Comparison of ENCODE assay signal across 6 cellular contexts in genomic region chr15:90228960-90229359, GRCh38. TPM values are rescaled to one million over a fixed set of nuclear protein-coding genes. Genes with fewer than 3 reads are reported as not detected.
DNase-seq lines count a peak whose midpoint lies in the region; ATAC-seq and TF ChIP-seq lines count a peak whose summit lies in the region.
"Had no signal": no experiment of that assay in that cellular context is flagged by ENCODE, and none has a peak within 500 bp of the region (broad histone marks: within the 10 kb centered on the region; RNA-seq: fewer than 3 reads in every experiment).

No MANE protein-coding gene starts in this region.

- no peak for TF ChIP-seq CTCF in activated CD8-positive, alpha-beta T cell treated with anti-CD3 and anti-CD28 coated beads for 36 hours (IDR thresholded peaks at IDR 0.05)

- intact Hi-C loops in activated CD8-positive, alpha-beta T cell treated with anti-CD3 and anti-CD28 coated beads for 36 hours (cut with micrococcal nuclease): no loop called here

- DNase-seq in activated CD8-positive, alpha-beta T cell treated with anti-CD3 and anti-CD28 coated beads for 36 hours: no peak
- DNase-seq: activated gamma-delta T cell, DMS53, gastrocnemius medialis, retina had no signal

- H3K27me3 Mint-ChIP-seq in activated CD8-positive, alpha-beta T cell treated with anti-CD3 and anti-CD28 coated beads for 36 hours: no peaks in the 10 kb centered on the region

- no peaks in the 10 kb centered on the region for H3K9me3 Mint-ChIP-seq in activated CD8-positive, alpha-beta T cell treated with anti-CD3 and anti-CD28 coated beads for 36 hours

- CTCF ChIA-PET in activated CD8-positive, alpha-beta T cell treated with anti-CD3 and anti-CD28 coated beads for 36 hours (lab: Charles Lee): interaction anchor here (0.9 kb wide), 1 partner anchor 14 kb away, joined by 3 read pairs; no protein-coding TSS in a partner anchor

- peaks cover 35% of the 10 kb centered on the region for H3K36me3 Mint-ChIP-seq in activated CD8-positive, alpha-beta T cell treated with anti-CD3 and anti-CD28 coated beads for 36 hours (ENCODE audit: low read depth)

- POLR2A ChIA-PET in activated CD8-positive, alpha-beta T cell treated with anti-CD3 and anti-CD28 coated beads for 36 hours (lab: Charles Lee): no interaction called here

- no peak overlapping the region for H3K4me3 Mint-ChIP-seq in activated CD8-positive, alpha-beta T cell treated with anti-CD3 and anti-CD28 coated beads for 36 hours

- H3K27ac Mint-ChIP-seq in activated CD8-positive, alpha-beta T cell treated with anti-CD3 and anti-CD28 coated beads for 36 hours: peak overlapping the region; percentile 94

- ATAC-seq in activated CD8-positive, alpha-beta T cell treated with anti-CD3 and anti-CD28 coated beads for 36 hours: no peak
- ATAC-seq in activated CD4-positive, CD25-positive, alpha-beta regulatory T cell treated with anti-CD3 and anti-CD28 coated beads, Interleukin-2, amount 50 U/mL, for 24 hours: no peak
- ATAC-seq: gastrocnemius medialis had no signal

- peaks cover 37% of the 10 kb centered on the region for H3K4me1 Mint-ChIP-seq in activated CD8-positive, alpha-beta T cell treated with anti-CD3 and anti-CD28 coated beads for 36 hours (ENCODE audit: low read depth)

RNA-seq across cellular contexts. Expression of gene CIB1, which starts 4.8 kb away (rescaled TPM):
- total RNA-seq in activated CD8-positive, alpha-beta T cell treated with anti-CD3 and anti-CD28 coated beads for 36 hours: 100 to 1,000 TPM; 151 to 154 TPM

RNA-seq across cellular contexts. Expression of gene GDPGP1, which starts 5.0 kb away (rescaled TPM):
- 1 to 10 TPM; 5.2 to 6.4 TPM for total RNA-seq in activated CD8-positive, alpha-beta T cell treated with anti-CD3 and anti-CD28 coated beads for 36 hours

RNA-seq across cellular contexts. Expression of gene TTLL13, which starts 20.4 kb away (rescaled TPM):
- total RNA-seq in activated CD8-positive, alpha-beta T cell treated with anti-CD3 and anti-CD28 coated beads for 36 hours: 1 to 10 TPM in 1 of 2 experiments, under 1 TPM in 1; 0.20 to 1.1 TPM
- total RNA-seq: gastrocnemius medialis had no signal

RNA-seq across cellular contexts. Expression of gene SEMA4B, which starts 27.8 kb away (rescaled TPM):
- total RNA-seq in activated CD8-positive, alpha-beta T cell treated with anti-CD3 and anti-CD28 coated beads for 36 hours: 1 to 10 TPM; 5.3 to 6.2 TPM

RNA-seq across cellular contexts. Expression of gene NGRN, which starts 36.5 kb away (rescaled TPM):
- total RNA-seq in activated CD8-positive, alpha-beta T cell treated with anti-CD3 and anti-CD28 coated beads for 36 hours: 10 to 100 TPM; 22.2 to 23.1 TPM
